In genomic region chr2:189613077-189613636, GRCh38 we compare ENCODE assay signal across 1 cellular context.
TF ChIP-seq lines count a peak whose summit lies in the region.

No MANE protein-coding gene starts in this region.

TF ChIP-seq in IMR-90, 13 proteins besides CTCF, POLR2A, EP300 and RAD21 (continued from another document):
- TF ChIP-seq MAZ (IDR thresholded peaks at IDR 0.05; ENCODE audit: borderline replicate concordance, low read depth, low read length) (no peak), NFE2L2 (IDR thresholded peaks at IDR 0.05; ENCODE audit: low read depth, low read length) (peak; percentile 82), FOS (IDR thresholded peaks at IDR 0.05; ENCODE audit: low read depth, low read length) (no peak)
